18 cellular contexts compared by ENCODE assay signal in genomic region chr2:175009917-175010621, GRCh38.
"Had no signal": no experiment of that assay in that cellular context is flagged by ENCODE, and none has a peak within 500 bp of the region (broad histone marks: within the 10 kb centered on the region; RNA-seq: fewer than 3 reads in every experiment).

No MANE protein-coding gene starts in this region.

- H3K27me3 ChIP-seq: brain microvascular endothelial cell, tibial artery, uterus had no signal

- ATAC-seq: mucosa of descending colon; naive thymus-derived CD4-positive, alpha-beta T cell; stimulated activated naive B cell treated with anti-CD40 and anti-IgM and Interleukin-4, amounts not matched to agents 10 μg/mL and 1 μg/mL and 100 μg/mL, for 72 hours had no signal

- DNase-seq: activated CD4-positive, CD25-positive, alpha-beta regulatory T cell treated with anti-CD3 and anti-CD28 coated beads, Interleukin-2, amount 50 U/mL, for 72 hours; activated naive CD8-positive, alpha-beta T cell treated with anti-CD3 and anti-CD28 coated beads, Interleukin-2, amount 10 ng/mL, durations not matched to agents 7 days and 5 days; brain microvascular endothelial cell; cerebellar nuclear complex; endodermal cell; hypothalamus; kidney; left lung; mucosa of descending colon; naive thymus-derived CD4-positive, alpha-beta T cell; posterior cingulate gyrus; retina; stimulated activated CD4-positive, alpha-beta T cell treated with anti-CD3 and anti-CD28 coated beads, Interleukin-15, amount 100 ng/mL, for 24 hours; stimulated activated CD4-positive, alpha-beta T cell treated with anti-CD3 and anti-CD28 coated beads, Interleukin-4, amount 100 ng/mL, for 1 hour; stimulated activated naive B cell treated with anti-CD40 and anti-IgM and Interleukin-4, amounts not matched to agents 10 μg/mL and 1 μg/mL and 100 μg/mL, for 72 hours; T-helper 9 cell; tibial artery; uterus had no signal

- H3K9me3 ChIP-seq: mucosa of descending colon, tibial artery, uterus had no signal

- H3K4me3 ChIP-seq: left lung, mucosa of descending colon, tibial artery, uterus had no signal

- H3K36me3 ChIP-seq: brain microvascular endothelial cell, left lung, tibial artery, uterus had no signal

- H3K27ac ChIP-seq: brain microvascular endothelial cell, left lung had no signal

- H3K4me1 ChIP-seq: uterus had no signal
